ENCODE assay signal across 8 cellular contexts in genomic region chr12:2795291-2796186, GRCh38. TPM values are rescaled to one million over a fixed set of nuclear protein-coding genes. Genes with fewer than 3 reads are reported as not detected.
DNase-seq lines count a peak whose midpoint lies in the region; ATAC-seq and TF ChIP-seq lines count a peak whose summit lies in the region.

No MANE protein-coding gene starts in this region.

- POLR2A ChIA-PET in OCI-LY7 (lab: Charles Lee) = interaction anchor here (0.6 kb wide), 1 partner anchor 79 kb away, joined by 4 read pairs; no protein-coding TSS in a partner anchor

- BruUV-seq in OCI-LY7 (replicated peaks; lab: Mats Ljungman, UMichigan) = no TSS peak

- H4K20me1 ChIP-seq in OCI-LY7 (ENCODE audit: insufficient read depth, low read length) = peaks cover 23% of the 10 kb centered on the region

- intact Hi-C loops in OCI-LY7 (cut with micrococcal nuclease; ENCODE audit: unreplicated experiment) = loop anchor here (1.0 kb wide), 1 partner anchor 17 kb away; the partner anchor contains the start of gene ITFG2

- no peak overlapping the region for H3K27ac ChIP-seq in OCI-LY7 (ENCODE audit: low read depth, low read length, poor library complexity, severe bottlenecking)

- CTCF ChIA-PET in OCI-LY7 (lab: Charles Lee; ENCODE audit: unreplicated experiment) = no interaction called here

- peaks cover 29% of the 10 kb centered on the region for H3K79me2 ChIP-seq in OCI-LY7 (ENCODE audit: insufficient read depth, low read depth, low read length)

- H3K27ac Mint-ChIP-seq in activated T-helper 17 cell treated with anti-CD3 and anti-CD28 coated beads, Interleukin-2, amount 50 U/mL, for 72 hours = peak overlapping the region; percentile 92
- peak overlapping the region; percentile 78 to 96 (median 89) for H3K27ac Mint-ChIP-seq in nephron
- peak overlapping the region; percentile 93 for H3K27ac Mint-ChIP-seq in stimulated activated naive CD8-positive, alpha-beta T cell treated with anti-CD3 and anti-CD28 coated beads, Interleukin-15, Interleukin-2, amounts not matched to agents 100 ng/mL and 50 ng/mL, for 24 hours

- H3K4me1 Mint-ChIP-seq in activated T-helper 17 cell treated with anti-CD3 and anti-CD28 coated beads, Interleukin-2, amount 50 U/mL, for 72 hours = peaks cover 14% of the 10 kb centered on the region
- H3K4me1 Mint-ChIP-seq in nephron = peaks cover 13% of the 10 kb centered on the region
- peaks cover 28% of the 10 kb centered on the region for H3K4me1 Mint-ChIP-seq in stimulated activated naive CD8-positive, alpha-beta T cell treated with anti-CD3 and anti-CD28 coated beads, Interleukin-15, Interleukin-2, amounts not matched to agents 100 ng/mL and 50 ng/mL, for 24 hours (ENCODE audit: low read depth)

- peak; percentile 62 for ATAC-seq in HG03439 (IDR thresholded peaks at IDR 0.05; ENCODE audit: unreplicated experiment)
- peak; percentile 80 for ATAC-seq in activated T-helper 17 cell treated with anti-CD3 and anti-CD28 coated beads, Interleukin-2, amount 50 U/mL, for 72 hours (replicated peaks)

- no peaks in the 10 kb centered on the region for H3K9me3 Mint-ChIP-seq in activated T-helper 17 cell treated with anti-CD3 and anti-CD28 coated beads, Interleukin-2, amount 50 U/mL, for 72 hours
- H3K9me3 Mint-ChIP-seq in nephron = no peaks in the 10 kb centered on the region
- H3K9me3 Mint-ChIP-seq in stimulated activated naive CD8-positive, alpha-beta T cell treated with anti-CD3 and anti-CD28 coated beads, Interleukin-15, Interleukin-2, amounts not matched to agents 100 ng/mL and 50 ng/mL, for 24 hours = no peaks in the 10 kb centered on the region

- DNase-seq in CD1c-positive myeloid dendritic cell (ENCODE audit: extremely low spot score) (peak; percentile 62), GM19240 (ENCODE audit: insufficient read length, low spot score) (peak; percentile 94), OCI-LY7 (ENCODE audit: low spot score) (peak; percentile 72), fibroblast of pulmonary artery (ENCODE audit: low read depth) (peak; percentile 49)

- H3K9me2 ChIP-seq in OCI-LY7 (ENCODE audit: insufficient read depth, low read length) = no peaks in the 10 kb centered on the region

- TF ChIP-seq CTCF in OCI-LY7 (conservative IDR thresholded peaks at IDR 0.05; ENCODE audit: low read length) = no peak
- TF ChIP-seq CTCF in fibroblast of pulmonary artery (IDR thresholded peaks at IDR 0.05; ENCODE audit: low read length, missing control alignments) = no peak
- no peak for TF ChIP-seq CTCF in nephron (IDR thresholded peaks at IDR 0.05; ENCODE audit: unreplicated experiment in 3 of 3)

- peak overlapping the region; percentile 99 for H3K4me2 ChIP-seq in OCI-LY7 (ENCODE audit: low read length)

- peaks cover 48% of the 10 kb centered on the region for H3K36me3 ChIP-seq in OCI-LY7 (ENCODE audit: insufficient read depth, low read length)

- no peak overlapping the region; the same call in 1 of the 2 replicates for H2AFZ ChIP-seq in OCI-LY7 (ENCODE audit: low read length)

- peaks cover 47% of the 10 kb centered on the region for H3K36me3 Mint-ChIP-seq in activated T-helper 17 cell treated with anti-CD3 and anti-CD28 coated beads, Interleukin-2, amount 50 U/mL, for 72 hours (ENCODE audit: low read depth)
- H3K36me3 Mint-ChIP-seq in nephron (ENCODE audit: low read depth) = peaks cover 35% of the 10 kb centered on the region
- H3K36me3 Mint-ChIP-seq in stimulated activated naive CD8-positive, alpha-beta T cell treated with anti-CD3 and anti-CD28 coated beads, Interleukin-15, Interleukin-2, amounts not matched to agents 100 ng/mL and 50 ng/mL, for 24 hours (ENCODE audit: low read depth) = peaks cover 44% of the 10 kb centered on the region

- H3K4me3 Mint-ChIP-seq in activated T-helper 17 cell treated with anti-CD3 and anti-CD28 coated beads, Interleukin-2, amount 50 U/mL, for 72 hours = peak overlapping the region; percentile 96
- H3K4me3 Mint-ChIP-seq in nephron = peak overlapping the region; percentile 94 to 99 (median 99)
- H3K4me3 Mint-ChIP-seq in stimulated activated naive CD8-positive, alpha-beta T cell treated with anti-CD3 and anti-CD28 coated beads, Interleukin-15, Interleukin-2, amounts not matched to agents 100 ng/mL and 50 ng/mL, for 24 hours = peak overlapping the region; percentile 96

- H3K4me3 ChIP-seq in OCI-LY7 (ENCODE audit: low read depth, low read length, poor library complexity, severe bottlenecking) (peak overlapping the region; percentile 98), fibroblast of pulmonary artery (replicated peaks; ENCODE audit: low read depth, low read length) (peak overlapping the region; percentile 83)

- H3K9me3 ChIP-seq in OCI-LY7 (ENCODE audit: low read length) = no peaks in the 10 kb centered on the region

- peaks cover 21% of the 10 kb centered on the region for H3K4me1 ChIP-seq in OCI-LY7 (ENCODE audit: insufficient read depth, low read length, poor library complexity, severe bottlenecking)

- no peaks in the 10 kb centered on the region for H3K27me3 Mint-ChIP-seq in activated T-helper 17 cell treated with anti-CD3 and anti-CD28 coated beads, Interleukin-2, amount 50 U/mL, for 72 hours
- no peaks in the 10 kb centered on the region for H3K27me3 Mint-ChIP-seq in nephron (ENCODE audit: low read depth)
- H3K27me3 Mint-ChIP-seq in stimulated activated naive CD8-positive, alpha-beta T cell treated with anti-CD3 and anti-CD28 coated beads, Interleukin-15, Interleukin-2, amounts not matched to agents 100 ng/mL and 50 ng/mL, for 24 hours = no peaks in the 10 kb centered on the region

RNA-seq across cellular contexts. Expression of gene FKBP4, which starts 0.8 kb away (rescaled TPM):
- 70.3 and 86.7 TPM in 2 replicates for total RNA-seq in OCI-LY7 (2014; rRNA removed; shearing (Covaris generic))
- 110 and 131 TPM in 2 replicates for total RNA-seq in OCI-LY7 (2022)
- total RNA-seq in activated T-helper 17 cell treated with anti-CD3 and anti-CD28 coated beads, Interleukin-2, amount 50 U/mL, for 72 hours = 100 to 1,000 TPM in 1 of 2 donors, 10 to 100 TPM in 1; 78.9 to 166 TPM

RNA-seq across cellular contexts. Expression of gene ITFG2, which starts 16.9 kb away (rescaled TPM):
- 37.4 and 55.2 TPM in 2 replicates for total RNA-seq in OCI-LY7 (2014; rRNA removed; shearing (Covaris generic))
- total RNA-seq in OCI-LY7 (2022) = 42.0 and 56.9 TPM in 2 replicates
- 10 to 100 TPM; 34.8 to 43.8 TPM for total RNA-seq in activated T-helper 17 cell treated with anti-CD3 and anti-CD28 coated beads, Interleukin-2, amount 50 U/mL, for 72 hours

RNA-seq across cellular contexts. Expression of gene NRIP2, which starts 39.3 kb away (rescaled TPM):
- not detected in 2 replicates for total RNA-seq in OCI-LY7 (2014; rRNA removed; shearing (Covaris generic))
- not detected in 2 replicates for total RNA-seq in OCI-LY7 (2022)
- total RNA-seq in activated T-helper 17 cell treated with anti-CD3 and anti-CD28 coated beads, Interleukin-2, amount 50 U/mL, for 72 hours = not detected
